In the genomic region with DNA sequence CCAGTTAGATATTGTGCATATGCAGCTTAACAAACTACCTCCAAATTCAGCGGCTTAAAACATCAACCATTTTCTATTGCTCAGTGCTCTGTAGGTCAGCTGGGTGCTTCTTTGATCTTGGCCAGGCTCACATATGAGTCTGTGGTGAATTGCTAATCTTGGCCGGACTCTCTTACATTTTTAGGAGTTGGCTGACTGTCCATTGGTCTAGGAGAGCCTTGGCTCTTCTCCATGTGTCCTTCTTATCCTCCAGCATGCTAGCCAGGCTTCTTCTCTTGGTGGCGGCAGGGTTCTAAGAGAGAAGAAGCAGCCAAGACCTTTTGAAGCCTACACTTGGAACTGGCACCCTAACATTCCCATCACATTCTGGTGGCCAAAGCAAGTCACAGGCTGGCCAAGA, we compare ENCODE assay signal across 28 cellular contexts.
DNase-seq lines count a peak whose midpoint lies in the region; ATAC-seq and TF ChIP-seq lines count a peak whose summit lies in the region.
"Had no signal": no experiment of that assay in that cellular context is flagged by ENCODE, and none has a peak within 500 bp of the region (broad histone marks: within the 10 kb centered on the region; RNA-seq: fewer than 3 reads in every experiment).

No MANE protein-coding gene starts in this region.

- DNase-seq in GM03348 (ENCODE audit: low spot score) (peak; percentile 61), RPMI7951 (ENCODE audit: low read depth) (peak; percentile 65), fibroblast of peridontal ligament (ENCODE audit: extremely low read depth) (peak; percentile 59), osteocyte (ENCODE audit: extremely low spot score, unreplicated experiment) (peak; percentile 48), glutamatergic neuron (no peak), foreskin keratinocyte (no peak)
- DNase-seq: activated CD4-positive, alpha-beta memory T cell treated with anti-CD3 and anti-CD28 coated beads, Interleukin-2, amount 10 ng/mL, durations not matched to agents 7 days and 5 days; activated gamma-delta T cell treated with Interleukin-2 at 50 U/mL for 16 hours; activated naive CD8-positive, alpha-beta T cell treated with anti-CD3 and anti-CD28 coated beads, Interleukin-2, amount 50 U/mL, for 24 hours; activated T-cell treated with anti-CD3 and anti-CD28 coated beads for 4 hours; CD4-positive, CD25-positive, alpha-beta regulatory T cell; EL; esophagus squamous epithelium; left lung; midbrain; NCI-H1417; NCI-H2081; OCI-M1; ovary; SHP77 treated with DMSO at 0.1 percent for 48 hours; stimulated activated CD4-positive, alpha-beta T cell treated with anti-CD3 and anti-CD28 coated beads, Interleukin-4, amount 100 ng/mL, for 4 hours; stimulated activated naive CD4-positive, alpha-beta T cell treated with Interleukin-2 at 50 U/mL for 16 hours had no signal

- H3K4me1 Mint-ChIP-seq in osteocyte (ENCODE audit: unreplicated experiment) (peaks cover 4% of the 10 kb centered on the region), glutamatergic neuron (ENCODE audit: low read depth, unreplicated experiment) (no peaks in the 10 kb centered on the region)

- H3K36me3 Mint-ChIP-seq in osteocyte (ENCODE audit: unreplicated experiment) (no peaks in the 10 kb centered on the region), glutamatergic neuron (ENCODE audit: unreplicated experiment) (no peaks in the 10 kb centered on the region)
- H3K36me3 Mint-ChIP-seq: natural killer cell treated with Interleukin-12 subunit alpha and Interleukin-12 subunit beta and Interleukin-15 and Interleukin-18, amount 100 ng/mL, for 72 hours had no signal

- peaks cover 12% of the 10 kb centered on the region for H3K4me1 ChIP-seq in foreskin keratinocyte

- no peaks in the 10 kb centered on the region for H3K27me3 ChIP-seq in foreskin keratinocyte
- H3K27me3 ChIP-seq: esophagus squamous epithelium, ovary had no signal

- TF ChIP-seq CTCF in osteocyte (IDR thresholded peaks at IDR 0.05) = no peak
- TF ChIP-seq CTCF in glutamatergic neuron (IDR thresholded peaks at IDR 0.05; ENCODE audit: partially characterized antibody, unreplicated experiment) = no peak
- no peak for TF ChIP-seq CTCF in foreskin keratinocyte (conservative IDR thresholded peaks at IDR 0.05)

- no peaks in the 10 kb centered on the region for H3K27me3 Mint-ChIP-seq in osteocyte (ENCODE audit: unreplicated experiment)
- peaks cover 2% of the 10 kb centered on the region for H3K27me3 Mint-ChIP-seq in glutamatergic neuron (ENCODE audit: unreplicated experiment)
- H3K27me3 Mint-ChIP-seq: activated CD4-positive, alpha-beta memory T cell treated with anti-CD3 and anti-CD28 coated beads, Interleukin-2, amount 10 ng/mL, durations not matched to agents 7 days and 5 days; activated naive CD8-positive, alpha-beta T cell treated with anti-CD3 and anti-CD28 coated beads, Interleukin-2, amount 50 U/mL, for 24 hours; CD4-positive, CD25-positive, alpha-beta regulatory T cell had no signal

- H3K9me3 Mint-ChIP-seq in osteocyte (ENCODE audit: unreplicated experiment) = no peaks in the 10 kb centered on the region
- no peaks in the 10 kb centered on the region for H3K9me3 Mint-ChIP-seq in glutamatergic neuron (ENCODE audit: unreplicated experiment)
- H3K9me3 Mint-ChIP-seq: activated CD4-positive, alpha-beta memory T cell treated with anti-CD3 and anti-CD28 coated beads, Interleukin-2, amount 10 ng/mL, durations not matched to agents 7 days and 5 days; GM23338; natural killer cell treated with Interleukin-12 subunit alpha and Interleukin-12 subunit beta and Interleukin-15 and Interleukin-18, amount 100 ng/mL, for 72 hours had no signal

- no peak overlapping the region for H3K27ac ChIP-seq in foreskin keratinocyte
- H3K27ac ChIP-seq: coronary artery, esophagus squamous epithelium, left lung, ovary, thoracic aorta had no signal

- no peak overlapping the region for H3K27ac Mint-ChIP-seq in osteocyte (ENCODE audit: unreplicated experiment)
- H3K27ac Mint-ChIP-seq in glutamatergic neuron (ENCODE audit: unreplicated experiment) = no peak overlapping the region
- H3K27ac Mint-ChIP-seq: activated CD4-positive, alpha-beta memory T cell treated with anti-CD3 and anti-CD28 coated beads, Interleukin-2, amount 10 ng/mL, durations not matched to agents 7 days and 5 days; activated naive CD8-positive, alpha-beta T cell treated with anti-CD3 and anti-CD28 coated beads, Interleukin-2, amount 50 U/mL, for 24 hours; GM23338; natural killer cell treated with Interleukin-12 subunit alpha and Interleukin-12 subunit beta and Interleukin-15 and Interleukin-18, amount 100 ng/mL, for 72 hours had no signal

- H3K4me3 Mint-ChIP-seq in osteocyte (ENCODE audit: unreplicated experiment) (no peak overlapping the region), glutamatergic neuron (ENCODE audit: unreplicated experiment) (no peak overlapping the region)
- H3K4me3 Mint-ChIP-seq: activated CD4-positive, alpha-beta memory T cell treated with anti-CD3 and anti-CD28 coated beads, Interleukin-2, amount 10 ng/mL, durations not matched to agents 7 days and 5 days; activated naive CD8-positive, alpha-beta T cell treated with anti-CD3 and anti-CD28 coated beads, Interleukin-2, amount 50 U/mL, for 24 hours; CD4-positive, CD25-positive, alpha-beta regulatory T cell; GM23338; natural killer cell treated with Interleukin-12 subunit alpha and Interleukin-12 subunit beta and Interleukin-15 and Interleukin-18, amount 100 ng/mL, for 72 hours had no signal

- ATAC-seq in foreskin keratinocyte = no peak
- no peak for ATAC-seq in GM19395 (IDR thresholded peaks at IDR 0.05; ENCODE audit: unreplicated experiment)
- ATAC-seq: activated CD4-positive, CD25-positive, alpha-beta regulatory T cell treated with anti-CD3 and anti-CD28 coated beads, Interleukin-2, amount 50 U/mL, for 24 hours; activated naive CD8-positive, alpha-beta T cell treated with anti-CD3 and anti-CD28 coated beads, Interleukin-2, amount 50 U/mL, for 24 hours; GM23338; left lung; natural killer cell treated with Interleukin-12 subunit alpha and Interleukin-12 subunit beta and Interleukin-15 and Interleukin-18, amount 100 ng/mL, for 72 hours had no signal

Comparison
In these comparisons a context has a peak if more than half of its experiments do, and no peak if none do; other contexts are left out.
1. DNase-seq: peak in GM03348 (single experiment), RPMI7951 (single experiment), fibroblast of peridontal ligament (single experiment) and osteocyte (single experiment); none in glutamatergic neuron (single experiment) and foreskin keratinocyte (0 of 2).